Comparison of ENCODE assay signal across 10 cellular contexts in the genomic region with DNA sequence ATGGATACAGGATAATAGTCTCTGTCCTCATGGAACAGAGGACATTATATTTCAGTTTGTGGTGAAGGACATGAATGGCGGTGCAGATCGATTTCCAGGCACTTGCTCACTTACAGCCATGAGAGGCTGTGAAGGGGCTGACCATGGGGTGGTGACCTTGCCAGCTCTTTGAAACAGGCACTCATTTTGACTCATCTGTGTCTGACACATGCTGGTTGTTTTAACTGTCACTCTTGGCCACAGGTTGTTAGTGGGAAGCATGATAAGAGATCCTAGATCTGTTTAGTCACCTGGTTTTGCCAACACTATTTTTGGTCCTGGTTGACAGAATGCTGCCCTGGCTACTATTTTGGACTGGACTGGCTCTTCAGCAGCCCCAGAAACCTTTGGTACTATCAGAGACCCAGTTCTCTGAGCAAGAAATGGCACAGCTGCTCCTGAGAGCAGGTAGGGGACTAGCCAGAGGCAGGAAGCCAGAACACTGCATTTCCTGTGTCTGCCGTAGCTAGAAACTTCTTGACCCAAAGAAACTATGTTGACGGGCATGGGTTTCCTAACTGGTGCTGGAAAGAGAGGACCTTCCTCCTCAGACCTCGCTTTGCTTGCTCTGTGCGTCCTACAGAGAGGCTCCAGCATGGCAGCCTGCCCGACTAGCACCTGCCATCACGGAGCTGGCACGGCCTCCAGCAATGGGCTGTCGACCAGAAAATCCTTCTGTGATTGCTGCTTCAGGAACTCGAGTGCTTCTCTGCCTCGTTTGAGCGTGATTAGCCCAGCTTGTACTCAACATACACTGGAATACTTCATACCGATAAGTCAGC. TPM values are rescaled to one million over a fixed set of nuclear protein-coding genes. Genes with fewer than 3 reads are reported as not detected.
DNase-seq lines count a peak whose midpoint lies in the region; ATAC-seq lines count a peak whose summit lies in the region.
"Had no signal": no experiment of that assay in that cellular context is flagged by ENCODE, and none has a peak within 500 bp of the region (broad histone marks: within the 10 kb centered on the region; RNA-seq: fewer than 3 reads in every experiment).

No MANE protein-coding gene starts in this region.

- CTCF ChIA-PET in activated CD4-positive, alpha-beta T cell treated with anti-CD3 and anti-CD28 coated beads, Interleukin-2, amount 10 ng/mL, durations not matched to agents 7 days and 5 days (lab: Charles Lee): interaction anchor here (0.8 to 1.7 kb wide), 11 partner anchors 8 to 238 kb away, joined by 3 to 6 read pairs (median 4); no protein-coding TSS in a partner anchor

- H3K36me3 Mint-ChIP-seq in activated CD4-positive, alpha-beta T cell treated with anti-CD3 and anti-CD28 coated beads, Interleukin-2, amount 10 ng/mL, durations not matched to agents 7 days and 5 days (ENCODE audit: low read depth): peaks cover 37% of the 10 kb centered on the region

- ATAC-seq in Right ventricle myocardium superior (ENCODE audit: poor library complexity): peak; percentile 72
- ATAC-seq in GM18502 (IDR thresholded peaks at IDR 0.05; ENCODE audit: poor library complexity, unreplicated experiment): no peak
- ATAC-seq: PC-3 had no signal

- DNase-seq in activated CD4-positive, alpha-beta T cell treated with anti-CD3 and anti-CD28 coated beads, Interleukin-2, amount 10 ng/mL, durations not matched to agents 7 days and 5 days: peak; percentile 23
- DNase-seq in activated CD4-positive, alpha-beta T cell treated with anti-CD3 and anti-CD28 coated beads for 4 hours: no peak
- peak; percentile 49 for DNase-seq in SHP77 treated with DMSO at 0.1 percent for 48 hours (lab: John Stamatoyannopoulos, UW)
- peak; percentile 81 for DNase-seq in Right ventricle myocardium superior
- peak; percentile 56 for DNase-seq in superior temporal gyrus (ENCODE audit: extremely low spot score)
- no peak for DNase-seq in GF-D8 (lab: John Stamatoyannopoulos, UW)
- no peak for DNase-seq in islet precursor cell
- DNase-seq: PC-3 had no signal

- H3K27ac Mint-ChIP-seq in activated CD4-positive, alpha-beta T cell treated with anti-CD3 and anti-CD28 coated beads, Interleukin-2, amount 10 ng/mL, durations not matched to agents 7 days and 5 days: peak overlapping the region; percentile 87
- H3K27ac Mint-ChIP-seq: B cell had no signal

- H3K9me3 Mint-ChIP-seq in activated CD4-positive, alpha-beta T cell treated with anti-CD3 and anti-CD28 coated beads, Interleukin-2, amount 10 ng/mL, durations not matched to agents 7 days and 5 days: peaks cover 7% of the 10 kb centered on the region

- H3K4me3 Mint-ChIP-seq in activated CD4-positive, alpha-beta T cell treated with anti-CD3 and anti-CD28 coated beads, Interleukin-2, amount 10 ng/mL, durations not matched to agents 7 days and 5 days: peak overlapping the region; percentile 32
- H3K4me3 Mint-ChIP-seq: B cell had no signal

- POLR2A ChIA-PET in activated CD4-positive, alpha-beta T cell treated with anti-CD3 and anti-CD28 coated beads, Interleukin-2, amount 10 ng/mL, durations not matched to agents 7 days and 5 days (lab: Charles Lee): interaction anchor here (1.4 kb wide), 1 partner anchor 29 kb away, joined by 4 read pairs; no protein-coding TSS in a partner anchor

- intact Hi-C loops in Right ventricle myocardium superior (cut with DNase I): loop anchor here (10.0 kb wide), 1 partner anchor 217 kb away; no protein-coding TSS in a partner anchor

- no peaks in the 10 kb centered on the region for H3K27me3 Mint-ChIP-seq in activated CD4-positive, alpha-beta T cell treated with anti-CD3 and anti-CD28 coated beads, Interleukin-2, amount 10 ng/mL, durations not matched to agents 7 days and 5 days
- H3K27me3 Mint-ChIP-seq: B cell had no signal

- H3K4me1 Mint-ChIP-seq in activated CD4-positive, alpha-beta T cell treated with anti-CD3 and anti-CD28 coated beads, Interleukin-2, amount 10 ng/mL, durations not matched to agents 7 days and 5 days: peaks cover 82% of the 10 kb centered on the region
- H3K4me1 Mint-ChIP-seq: B cell had no signal

RNA-seq across cellular contexts. Expression of gene PXYLP1, which starts 6.3 kb away (rescaled TPM):
- total RNA-seq in activated CD4-positive, alpha-beta T cell treated with anti-CD3 and anti-CD28 coated beads, Interleukin-2, amount 10 ng/mL, durations not matched to agents 7 days and 5 days: 10 to 100 TPM; 11.9 to 12.1 TPM
- total RNA-seq in Right ventricle myocardium superior: 10.8 TPM

Comparison
In these comparisons a context has a peak if more than half of its experiments do, and no peak if none do; other contexts are left out.
1. DNase-seq: peak in activated CD4-positive, alpha-beta T cell treated with anti-CD3 and anti-CD28 coated beads, Interleukin-2, amount 10 ng/mL, durations not matched to agents 7 days and 5 days (single experiment), SHP77 treated with DMSO at 0.1 percent for 48 hours (single experiment), Right ventricle myocardium superior (single experiment) and superior temporal gyrus (single experiment); none in activated CD4-positive, alpha-beta T cell treated with anti-CD3 and anti-CD28 coated beads for 4 hours (0 of 2), GF-D8 (single experiment) and islet precursor cell (single experiment).